In the genomic region with DNA sequence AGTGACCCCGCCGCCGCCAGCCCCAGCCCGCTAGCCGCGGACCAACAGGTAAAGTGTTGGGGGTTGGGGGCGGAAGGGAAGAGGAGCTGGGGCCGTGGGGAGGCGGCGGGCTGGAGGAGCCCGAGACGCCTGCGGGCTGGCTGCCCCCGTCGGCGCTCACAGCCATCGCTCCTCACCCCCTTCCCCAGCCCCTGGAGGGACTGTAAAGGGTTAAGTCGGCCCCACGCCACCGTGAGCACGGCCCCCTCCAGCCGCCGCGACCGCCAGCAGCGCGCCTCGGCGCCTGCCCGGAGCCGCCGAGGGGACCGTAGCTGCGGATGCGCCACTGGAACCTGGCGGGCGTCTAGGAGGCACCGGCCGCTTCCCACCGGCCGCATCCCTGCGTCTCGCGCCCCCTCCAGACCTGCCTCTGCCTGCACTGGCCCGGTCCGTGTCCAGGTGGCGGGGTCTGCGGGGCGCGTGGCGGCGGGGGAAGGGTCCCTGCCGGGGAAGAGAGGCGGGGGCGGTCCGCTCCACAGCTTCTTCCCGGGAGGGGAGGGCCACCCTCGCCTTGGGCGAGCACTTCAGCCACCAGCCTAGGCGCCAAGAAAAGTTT, we compare ENCODE assay signal across 8 cellular contexts. TPM values are rescaled to one million over a fixed set of nuclear protein-coding genes. Genes with fewer than 3 reads are reported as not detected.
A peak's percentile ranks its signal among the peaks of the same experiment; 100 is the strongest.
DNase-seq lines count a peak whose midpoint lies in the region; ATAC-seq, FAIRE-seq and TF ChIP-seq lines count a peak whose summit lies in the region.

No MANE protein-coding gene starts in this region.

- H3K27ac Mint-ChIP-seq in activated CD4-positive, alpha-beta T cell treated with anti-CD3 and anti-CD28 coated beads, Interleukin-2, amount 10 ng/mL, durations not matched to agents 7 days and 5 days: no peak overlapping the region

- no peak for TF ChIP-seq CTCF in tibial artery (IDR thresholded peaks at IDR 0.05)

- no peaks in the 10 kb centered on the region for H3K36me3 ChIP-seq in duodenal mucosa (ENCODE audit: control insufficient read depth in 1 of 2, insufficient read depth in 2 of 2, low read length in 2 of 2)
- no peaks in the 10 kb centered on the region for H3K36me3 ChIP-seq in mesodermal cell (ENCODE audit: control insufficient read depth, insufficient read depth, low read length)
- H3K36me3 ChIP-seq in tibial artery: no peaks in the 10 kb centered on the region

- H3K27ac ChIP-seq in duodenal mucosa (ENCODE audit: low read depth, low read length): no peak overlapping the region
- peak overlapping the region; percentile 36 for H3K27ac ChIP-seq in mesodermal cell (ENCODE audit: low read depth, low read length, severe bottlenecking)
- H3K27ac ChIP-seq in tibial artery: peak overlapping the region; percentile 14 to 45

- POLR2A ChIA-PET in activated CD4-positive, alpha-beta T cell treated with anti-CD3 and anti-CD28 coated beads, Interleukin-2, amount 10 ng/mL, durations not matched to agents 7 days and 5 days (lab: Charles Lee): interaction anchor here (0.6 kb wide), 1 partner anchor 191 kb away, joined by 3 read pairs; no protein-coding TSS in a partner anchor

- no peak for DNase-seq in activated CD4-positive, alpha-beta T cell treated with anti-CD3 and anti-CD28 coated beads, Interleukin-2, amount 10 ng/mL, durations not matched to agents 7 days and 5 days
- no peak for DNase-seq in activated CD4-positive, alpha-beta T cell treated with anti-CD3 and anti-CD28 coated beads for 4 hours
- peak in 1 of 2 donors; percentile 66 for DNase-seq in tibial artery
- DNase-seq in RCC 7860 (ENCODE audit: low spot score): no peak

- H3K9me3 ChIP-seq in duodenal mucosa (ENCODE audit: control insufficient read depth in 1 of 2, low read length in 2 of 2) (no peaks in the 10 kb centered on the region), mesodermal cell (ENCODE audit: control insufficient read depth, low read length) (no peaks in the 10 kb centered on the region), tibial artery (no peaks in the 10 kb centered on the region)

- peak overlapping the region; percentile 80 for H3K4me3 Mint-ChIP-seq in activated CD4-positive, alpha-beta T cell treated with anti-CD3 and anti-CD28 coated beads, Interleukin-2, amount 10 ng/mL, durations not matched to agents 7 days and 5 days

- peaks cover 18 to 36% of the 10 kb centered on the region in 2 donors for H3K27me3 ChIP-seq in duodenal mucosa (ENCODE audit: control insufficient read depth in 1 of 2, insufficient read depth in 2 of 2, low read length in 2 of 2)
- peaks cover 0 to 11% of the 10 kb centered on the region in 2 donors for H3K27me3 ChIP-seq in tibial artery

- intact Hi-C loops in tibial artery (cut with DNase I; ENCODE audit: low total_unique reads): no loop called here

- H3K9ac ChIP-seq in duodenal mucosa (ENCODE audit: low read depth in 1 of 2, low read length in 2 of 2): no peak overlapping the region

- H3K4me1 ChIP-seq in duodenal mucosa (ENCODE audit: control insufficient read depth in 1 of 2, insufficient read depth in 2 of 2, low read length in 2 of 2) (peaks cover 0 to 8% of the 10 kb centered on the region in 2 donors), mesodermal cell (ENCODE audit: control insufficient read depth, insufficient read depth, low read length, poor library complexity, severe bottlenecking) (no peaks in the 10 kb centered on the region), tibial artery (peaks cover 0 to 23% (median 16%) of the 10 kb centered on the region in 4 donors)

- H3K36me3 Mint-ChIP-seq in activated CD4-positive, alpha-beta T cell treated with anti-CD3 and anti-CD28 coated beads, Interleukin-2, amount 10 ng/mL, durations not matched to agents 7 days and 5 days (ENCODE audit: low read depth): no peaks in the 10 kb centered on the region

- CTCF ChIA-PET in activated CD4-positive, alpha-beta T cell treated with anti-CD3 and anti-CD28 coated beads, Interleukin-2, amount 10 ng/mL, durations not matched to agents 7 days and 5 days (lab: Charles Lee): interaction anchor here (0.6 to 2.0 kb wide), 12 partner anchors 11 to 1964 kb away, joined by 3 to 9 read pairs (median 4); partner anchors contain the start of genes ERICH6 and P2RY14

- 0% methylated on average over 20 to 36 of the region's 60 CpGs for WGBS in mesodermal cell (ENCODE audit: insufficient coverage in 2 of 2), 2 experiments

- peaks cover 10% of the 10 kb centered on the region for H3K4me1 Mint-ChIP-seq in activated CD4-positive, alpha-beta T cell treated with anti-CD3 and anti-CD28 coated beads, Interleukin-2, amount 10 ng/mL, durations not matched to agents 7 days and 5 days

- H3K9me3 Mint-ChIP-seq in activated CD4-positive, alpha-beta T cell treated with anti-CD3 and anti-CD28 coated beads, Interleukin-2, amount 10 ng/mL, durations not matched to agents 7 days and 5 days: no peaks in the 10 kb centered on the region

- H3K4me3 ChIP-seq in duodenal mucosa (ENCODE audit: low read depth in 1 of 2, low read length in 2 of 2) (peak overlapping the region; percentile 46 to 70), mesodermal cell (ENCODE audit: extremely low read depth, insufficient read depth, low read length, poor library complexity, severe bottlenecking) (peak overlapping the region; percentile 84), tibial artery (peak overlapping the region; percentile 61 to 81)

- FAIRE-seq in RCC 7860 (lab: Jason Lieb, UNC): no peak

- ATAC-seq in HG03159 (IDR thresholded peaks at IDR 0.05; ENCODE audit: unreplicated experiment): peak; percentile 26
- peak; percentile 34 for ATAC-seq in SK-N-SH treated with all-trans-retinoic acid at 6 μM for 48 hours

- peaks cover 54% of the 10 kb centered on the region for H3K27me3 Mint-ChIP-seq in activated CD4-positive, alpha-beta T cell treated with anti-CD3 and anti-CD28 coated beads, Interleukin-2, amount 10 ng/mL, durations not matched to agents 7 days and 5 days

TF ChIP-seq in SK-N-SH treated with all-trans-retinoic acid at 6 μM for 48 hours, 23 proteins besides CTCF, POLR2A, EP300 and RAD21:
- TF ChIP-seq ISL1 (CRISPR knock-in tag; IDR thresholded peaks at IDR 0.05) (no peak), ZNF565 (CRISPR knock-in tag; conservative IDR thresholded peaks at IDR 0.05; ENCODE audit: low read depth) (no peak), PATZ1 (CRISPR knock-in tag; IDR thresholded peaks at IDR 0.05; ENCODE audit: borderline replicate concordance) (no peak), TCF4 (CRISPR knock-in tag; IDR thresholded peaks at IDR 0.05; ENCODE audit: borderline replicate concordance) (no peak)

RNA-seq across cellular contexts. Expression of gene MED12L, which starts 0.5 kb away (rescaled TPM):
- under 1 TPM; 0.35 to 0.92 TPM for total RNA-seq in activated CD4-positive, alpha-beta T cell treated with anti-CD3 and anti-CD28 coated beads, Interleukin-2, amount 10 ng/mL, durations not matched to agents 7 days and 5 days
- polyA plus RNA-seq in mesodermal cell (2013, experiment 1 of 2): 5.4 TPM
- polyA plus RNA-seq in mesodermal cell (2013, experiment 2 of 2): 3.1 TPM
